ENCODE assay signal across 22 cellular contexts in genomic region chr6:16252696-16253299, GRCh38.
"Had no signal": no experiment of that assay in that cellular context is flagged by ENCODE, and none has a peak within 500 bp of the region (broad histone marks: within the 10 kb centered on the region; RNA-seq: fewer than 3 reads in every experiment).

No MANE protein-coding gene starts in this region.

- H3K4me1 ChIP-seq: parathyroid adenoma had no signal

- H3K9me3 ChIP-seq: gastroesophageal sphincter, thoracic aorta had no signal

- H3K4me3 Mint-ChIP-seq: activated CD4-positive, alpha-beta T cell treated with anti-CD3 and anti-CD28 coated beads for 36 hours; neural crest cell had no signal

- H3K4me2 ChIP-seq: hepatocyte had no signal

- H2AFZ ChIP-seq: hepatocyte, parathyroid adenoma had no signal

- H3K4me3 ChIP-seq: gastroesophageal sphincter, hepatocyte, thoracic aorta had no signal

- H3K27me3 Mint-ChIP-seq: activated CD4-positive, alpha-beta T cell treated with anti-CD3 and anti-CD28 coated beads for 36 hours had no signal

- H3K79me2 ChIP-seq: hepatocyte had no signal

- ATAC-seq: activated CD4-positive, alpha-beta T cell treated with anti-CD3 and anti-CD28 coated beads for 36 hours; gastroesophageal sphincter; left colon; right cardiac atrium had no signal

- DNase-seq: activated CD4-positive, alpha-beta T cell treated with anti-CD3 and anti-CD28 coated beads for 36 hours; activated CD4-positive, CD25-positive, alpha-beta regulatory T cell; activated CD8-positive, alpha-beta memory T cell treated with anti-CD3 and anti-CD28 coated beads for 24 hours; activated effector memory CD4-positive, alpha-beta T cell treated with Interleukin-2 at 50 U/mL for 16 hours; activated naive CD4-positive, alpha-beta T cell treated with Interleukin-2 at 50 U/mL for 16 hours; dermis blood vessel endothelial cell; effector CD4-positive, alpha-beta T cell; kidney; left colon; mammary epithelial cell; nucleus accumbens; right cardiac atrium; stimulated activated CD4-positive, alpha-beta T cell treated with anti-CD3 and anti-CD28 coated beads, Interleukin-15, amount 100 ng/mL, for 24 hours; stimulated activated CD4-positive, alpha-beta T cell treated with anti-CD3 and anti-CD28 coated beads, Interleukin-2, amount 100 ng/mL, for 24 hours; stimulated activated naive CD4-positive, alpha-beta T cell treated with Interleukin-2 at 50 U/mL for 16 hours; trophoblast cell had no signal

- H3K4me1 Mint-ChIP-seq: activated CD4-positive, alpha-beta T cell treated with anti-CD3 and anti-CD28 coated beads for 36 hours had no signal

- H3K27me3 ChIP-seq: gastroesophageal sphincter, hepatocyte had no signal

- H3K27ac ChIP-seq: epithelial cell of prostate, gastroesophageal sphincter, hepatocyte, parathyroid adenoma, thoracic aorta had no signal

- H3K27ac Mint-ChIP-seq: activated CD4-positive, alpha-beta T cell treated with anti-CD3 and anti-CD28 coated beads for 36 hours had no signal

- H3K9ac ChIP-seq: parathyroid adenoma had no signal
